16 cellular contexts compared by ENCODE assay signal in genomic region chr5:11555171-11555570, GRCh38.
DNase-seq lines count a peak whose midpoint lies in the region; ATAC-seq and TF ChIP-seq lines count a peak whose summit lies in the region.
"Had no signal": no experiment of that assay in that cellular context is flagged by ENCODE, and none has a peak within 500 bp of the region (broad histone marks: within the 10 kb centered on the region; RNA-seq: fewer than 3 reads in every experiment).

No MANE protein-coding gene starts in this region.

- peak overlapping the region in 1 of 5 experiments; percentile 36 for H3K4me3 Mint-ChIP-seq in brain
- no peak overlapping the region for H3K4me3 Mint-ChIP-seq in glutamatergic neuron (ENCODE audit: unreplicated experiment)
- H3K4me3 Mint-ChIP-seq: B cell; CD4-positive, alpha-beta T cell; GM23338 had no signal

- no peaks in the 10 kb centered on the region for H3K27me3 ChIP-seq in esophagus muscularis mucosa

- no peak for TF ChIP-seq CTCF in brain (conservative IDR thresholded peaks at IDR 0.05)
- no peak for TF ChIP-seq CTCF in esophagus muscularis mucosa (IDR thresholded peaks at IDR 0.05)
- TF ChIP-seq CTCF in glutamatergic neuron (IDR thresholded peaks at IDR 0.05; ENCODE audit: partially characterized antibody, unreplicated experiment): no peak

- peak overlapping the region in 3 of 5 experiments; percentile 21 to 55 (median 32) for H3K27ac Mint-ChIP-seq in brain
- no peak overlapping the region for H3K27ac Mint-ChIP-seq in glutamatergic neuron (ENCODE audit: unreplicated experiment)
- H3K27ac Mint-ChIP-seq: B cell; CD4-positive, alpha-beta T cell; GM23338 had no signal

- no peaks in the 10 kb centered on the region for H3K9me3 ChIP-seq in esophagus muscularis mucosa

- H3K36me3 Mint-ChIP-seq in brain (peaks cover 28% of the 10 kb centered on the region), glutamatergic neuron (ENCODE audit: unreplicated experiment) (peaks cover 5% of the 10 kb centered on the region)

- no peak for TF ChIP-seq POLR2A in esophagus muscularis mucosa (IDR thresholded peaks at IDR 0.05; ENCODE audit: low read depth)

- H3K4me1 Mint-ChIP-seq in brain (peaks cover 8% of the 10 kb centered on the region), glutamatergic neuron (ENCODE audit: low read depth, unreplicated experiment) (no peaks in the 10 kb centered on the region)
- H3K4me1 Mint-ChIP-seq: B cell, GM23338 had no signal

- no peak overlapping the region for H3K27ac ChIP-seq in esophagus muscularis mucosa (replicated peaks in 1 of 4)

- intact Hi-C loops in esophagus muscularis mucosa (cut with DNase I): no loop called here

- H3K36me3 ChIP-seq in esophagus muscularis mucosa: no peaks in the 10 kb centered on the region

- H3K9me3 Mint-ChIP-seq in brain (peaks cover 0 to 2% (median 0%) of the 10 kb centered on the region in 5 experiments), glutamatergic neuron (ENCODE audit: unreplicated experiment) (peaks cover 5% of the 10 kb centered on the region)
- H3K9me3 Mint-ChIP-seq: GM23338 had no signal

- no peaks in the 10 kb centered on the region for H3K4me1 ChIP-seq in esophagus muscularis mucosa

- H3K27me3 Mint-ChIP-seq in brain (no peaks in the 10 kb centered on the region), glutamatergic neuron (ENCODE audit: unreplicated experiment) (no peaks in the 10 kb centered on the region)
- H3K27me3 Mint-ChIP-seq: B cell; CD4-positive, alpha-beta T cell had no signal

- peak; percentile 32 for DNase-seq in Ammon's horn (ENCODE audit: low spot score)
- DNase-seq in esophagus muscularis mucosa (ENCODE audit: extremely low spot score): peak; percentile 39
- peak; percentile 30 for DNase-seq in pons (ENCODE audit: low spot score)
- DNase-seq in NCI-H2196 (lab: John Stamatoyannopoulos, UW; ENCODE audit: unreplicated experiment): no peak
- DNase-seq in AG20443 (ENCODE audit: low spot score): no peak
- no peak for DNase-seq in glutamatergic neuron
- DNase-seq: 8988T; C1 segment of cervical spinal cord; Calu3; CD4-positive, alpha-beta T cell; DMS 273 treated with DMSO at 0.1 percent for 48 hours; H7 had no signal

- H3K4me3 ChIP-seq in esophagus muscularis mucosa: no peak overlapping the region
- H3K4me3 ChIP-seq: GM23338 had no signal

- no peak for ATAC-seq in GM21526 (IDR thresholded peaks at IDR 0.05; ENCODE audit: low FRiP score, unreplicated experiment)
- ATAC-seq: GM23338 had no signal

- 81% methylated on average over 4 of the region's 4 CpGs for WGBS in esophagus muscularis mucosa

- no peak for TF ChIP-seq EP300 in esophagus muscularis mucosa (IDR thresholded peaks at IDR 0.05)

Comparison
In these comparisons a context has a peak if more than half of its experiments do, and no peak if none do; other contexts are left out.
1. DNase-seq: peak in Ammon's horn (single experiment), esophagus muscularis mucosa (single experiment) and pons (single experiment); none in NCI-H2196 (single experiment), AG20443 (single experiment) and glutamatergic neuron (single experiment).